13 cellular contexts compared by ENCODE assay signal in the genomic region with DNA sequence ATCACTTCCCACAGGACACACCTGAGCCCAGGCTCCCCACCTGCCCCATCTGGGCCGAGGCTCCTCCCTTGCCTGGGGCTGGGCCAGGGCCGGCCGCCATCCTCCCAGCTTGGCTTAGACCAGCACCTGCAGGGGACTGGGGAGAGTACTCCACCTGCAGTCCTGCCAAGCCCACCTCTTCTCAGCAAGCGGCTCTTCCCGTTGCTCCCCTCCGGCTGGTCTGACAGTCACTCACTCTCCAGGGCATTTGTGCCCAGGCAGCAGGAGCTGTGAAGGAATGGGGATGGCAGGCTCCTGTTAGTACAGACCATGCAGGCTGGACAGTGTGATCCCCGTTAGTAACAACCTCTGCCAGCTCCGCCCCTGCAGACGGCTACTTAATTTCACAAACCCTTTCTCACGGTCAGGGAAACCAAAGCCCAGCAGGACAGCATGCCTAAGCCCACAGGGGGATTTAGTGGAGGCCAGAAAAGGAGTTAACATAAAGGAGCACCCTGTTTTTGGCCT. TPM values are rescaled to one million over a fixed set of nuclear protein-coding genes. Genes with fewer than 3 reads are reported as not detected.
A peak's percentile ranks its signal among the peaks of the same experiment; 100 is the strongest.
DNase-seq lines count a peak whose midpoint lies in the region; ATAC-seq and TF ChIP-seq lines count a peak whose summit lies in the region.
"Had no signal": no experiment of that assay in that cellular context is flagged by ENCODE, and none has a peak within 500 bp of the region (broad histone marks: within the 10 kb centered on the region; RNA-seq: fewer than 3 reads in every experiment).

A gene with protein sequence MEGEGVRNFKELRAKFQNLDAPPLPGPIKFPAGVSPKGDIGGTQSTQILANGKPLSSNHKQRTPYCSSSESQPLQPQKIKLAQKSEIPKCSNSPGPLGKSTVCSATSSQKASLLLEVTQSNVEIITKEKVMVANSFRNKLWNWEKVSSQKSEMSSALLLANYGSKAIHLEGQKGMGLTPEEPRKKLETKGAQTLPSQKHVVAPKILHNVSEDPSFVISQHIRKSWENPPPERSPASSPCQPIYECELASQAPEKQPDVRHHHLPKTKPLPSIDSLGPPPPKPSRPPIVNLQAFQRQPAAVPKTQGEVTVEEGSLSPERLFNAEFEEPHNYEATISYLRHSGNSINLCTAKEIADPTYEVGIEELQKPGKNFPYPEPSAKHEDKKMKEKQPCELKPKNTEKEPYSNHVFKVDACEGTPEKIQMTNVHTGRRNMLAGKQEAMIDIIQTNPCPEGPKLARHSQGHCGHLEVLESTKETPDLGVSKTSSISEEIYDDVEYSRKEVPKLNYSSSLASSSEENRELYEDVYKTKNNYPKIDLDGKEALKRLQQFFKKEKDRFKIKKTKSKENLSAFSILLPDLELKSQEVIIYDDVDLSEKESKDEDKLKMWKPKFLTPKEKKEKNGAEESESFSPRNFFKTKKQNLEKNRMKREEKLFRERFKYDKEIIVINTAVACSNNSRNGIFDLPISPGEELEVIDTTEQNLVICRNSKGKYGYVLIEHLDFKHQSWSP (minus strand): TSS at position 12 of the 507 bp plus-strand sequence. CDS start 114 bp downstream, outside the sequence.

- CTCF ChIA-PET in WTC11 (lab: Charles Lee), result interaction anchor here (0.7 to 3.1 kb wide), 9 partner anchors 9 to 1340 kb away, joined by 3 to 45 read pairs (median 4); no protein-coding TSS in a partner anchor

- H3K4me1 ChIP-seq in iPS-18a (ENCODE audit: control insufficient read depth, low read depth, low read length), result peaks cover 8% of the 10 kb centered on the region

- DNase-seq in H7 (peak; percentile 77), WTC11 (ENCODE audit: low spot score) (peak; percentile 76), retina (peak; percentile 30), GM03348 (ENCODE audit: low spot score) (no peak), dermis blood vessel endothelial cell (no peak)
- no peak for DNase-seq in activated naive CD8-positive, alpha-beta T cell treated with anti-CD3 and anti-CD28 coated beads for 36 hours
- no peak for DNase-seq in activated CD4-positive, alpha-beta T cell treated with anti-CD3 and anti-CD28 coated beads for 1 hour
- DNase-seq: T-helper 17 cell had no signal

- H3K27ac Mint-ChIP-seq in WTC11, result peak within 1 kb of the TSS; percentile 82
- H3K27ac Mint-ChIP-seq in activated naive CD8-positive, alpha-beta T cell treated with anti-CD3 and anti-CD28 coated beads for 36 hours, result no peak within 1 kb of the TSS
- H3K27ac Mint-ChIP-seq: memory B cell, T-helper 17 cell had no signal

- no peaks in the 10 kb centered on the region for H3K9me3 ChIP-seq in iPS-18a (ENCODE audit: control insufficient read depth, low read depth, low read length)

- H3K27me3 ChIP-seq in H7 (ENCODE audit: control insufficient read depth, insufficient read depth, low read length), result no peaks in the 10 kb centered on the region; the same call in 1 of the 2 replicates
- H3K27me3 ChIP-seq in iPS-18a (ENCODE audit: control insufficient read depth, insufficient read depth, low read length), result peaks cover 6% of the 10 kb centered on the region

- H3K4me3 ChIP-seq in H7 (ENCODE audit: insufficient read depth, low read depth, low read length) (no peak within 1 kb of the TSS), iPS-18a (ENCODE audit: low read length) (peak within 1 kb of the TSS; percentile 5)
- H3K4me3 ChIP-seq: skin epidermis had no signal

- H3K27ac ChIP-seq in iPS-18a (ENCODE audit: low read length), result no peak within 1 kb of the TSS
- H3K27ac ChIP-seq: skin epidermis had no signal

- no peak for TF ChIP-seq CTCF in WTC11 (IDR thresholded peaks at IDR 0.05)

- H3K4me1 Mint-ChIP-seq in WTC11, result peaks cover 33% of the 10 kb centered on the region
- H3K4me1 Mint-ChIP-seq in activated naive CD8-positive, alpha-beta T cell treated with anti-CD3 and anti-CD28 coated beads for 36 hours, result no peaks in the 10 kb centered on the region
- H3K4me1 Mint-ChIP-seq: memory B cell had no signal

- H3K9me3 Mint-ChIP-seq in WTC11, result peaks cover 6% of the 10 kb centered on the region; the same call in 1 of the 2 replicates
- H3K9me3 Mint-ChIP-seq in activated naive CD8-positive, alpha-beta T cell treated with anti-CD3 and anti-CD28 coated beads for 36 hours, result peaks cover 2% of the 10 kb centered on the region

- POLR2A ChIA-PET in WTC11 (lab: Charles Lee), result no interaction called here

- no peak within 1 kb of the TSS for H3K9ac ChIP-seq in iPS-18a (ENCODE audit: low read length)

- no peaks in the 10 kb centered on the region for H3K36me3 ChIP-seq in H7 (replicated peaks; ENCODE audit: control insufficient read depth, insufficient read depth, low read length)
- no peaks in the 10 kb centered on the region for H3K36me3 ChIP-seq in iPS-18a (ENCODE audit: control insufficient read depth, low read depth, low read length)

- H3K36me3 Mint-ChIP-seq in WTC11, result no peaks in the 10 kb centered on the region
- no peaks in the 10 kb centered on the region for H3K36me3 Mint-ChIP-seq in activated naive CD8-positive, alpha-beta T cell treated with anti-CD3 and anti-CD28 coated beads for 36 hours

- peak; percentile 95 for ATAC-seq in WTC11
- ATAC-seq: HCT116, T-helper 17 cell had no signal

- peak within 1 kb of the TSS; percentile 47 for H3K4me3 Mint-ChIP-seq in WTC11
- H3K4me3 Mint-ChIP-seq in activated naive CD8-positive, alpha-beta T cell treated with anti-CD3 and anti-CD28 coated beads for 36 hours, result no peak within 1 kb of the TSS
- H3K4me3 Mint-ChIP-seq: memory B cell, T-helper 17 cell had no signal

- no peaks in the 10 kb centered on the region; the same call in 1 of the 2 replicates for H3K27me3 Mint-ChIP-seq in WTC11 (ENCODE audit: low read depth)
- peaks cover 32% of the 10 kb centered on the region for H3K27me3 Mint-ChIP-seq in activated naive CD8-positive, alpha-beta T cell treated with anti-CD3 and anti-CD28 coated beads for 36 hours

TF ChIP-seq in WTC11, 78 proteins besides CTCF, POLR2A, EP300 and RAD21 (continues in another document):
- no peak for TF ChIP-seq RELA (CRISPR knock-in tag; IDR thresholded peaks at IDR 0.05; ENCODE audit: borderline replicate concordance)
- 0 out of 2 replicates have a peak, but pooled peaks have one; percentile 44 for TF ChIP-seq HMGXB4 (CRISPR knock-in tag; IDR thresholded peaks at IDR 0.05)
- no peak for TF ChIP-seq FOXK1 (CRISPR knock-in tag; IDR thresholded peaks at IDR 0.05)
- TF ChIP-seq, protein P1, sequence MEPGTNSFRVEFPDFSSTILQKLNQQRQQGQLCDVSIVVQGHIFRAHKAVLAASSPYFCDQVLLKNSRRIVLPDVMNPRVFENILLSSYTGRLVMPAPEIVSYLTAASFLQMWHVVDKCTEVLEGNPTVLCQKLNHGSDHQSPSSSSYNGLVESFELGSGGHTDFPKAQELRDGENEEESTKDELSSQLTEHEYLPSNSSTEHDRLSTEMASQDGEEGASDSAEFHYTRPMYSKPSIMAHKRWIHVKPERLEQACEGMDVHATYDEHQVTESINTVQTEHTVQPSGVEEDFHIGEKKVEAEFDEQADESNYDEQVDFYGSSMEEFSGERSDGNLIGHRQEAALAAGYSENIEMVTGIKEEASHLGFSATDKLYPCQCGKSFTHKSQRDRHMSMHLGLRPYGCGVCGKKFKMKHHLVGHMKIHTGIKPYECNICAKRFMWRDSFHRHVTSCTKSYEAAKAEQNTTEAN (CRISPR knock-in tag; IDR thresholded peaks at IDR 0.05), result no peak
- TF ChIP-seq FOXP1 (CRISPR knock-in tag; IDR thresholded peaks at IDR 0.05; ENCODE audit: borderline replicate concordance), result no peak
- no peak for TF ChIP-seq SMAD4 (CRISPR knock-in tag; IDR thresholded peaks at IDR 0.05)
- no peak for TF ChIP-seq ZNF671 (CRISPR knock-in tag; IDR thresholded peaks at IDR 0.05)
- TF ChIP-seq ZBTB21 (CRISPR knock-in tag; IDR thresholded peaks at IDR 0.05; ENCODE audit: borderline replicate concordance), result 0 out of 2 replicates have a peak, but pooled peaks have one; percentile 47
- TF ChIP-seq CDX4 (CRISPR knock-in tag; IDR thresholded peaks at IDR 0.05; ENCODE audit: borderline replicate concordance), result no peak
- TF ChIP-seq, protein P2, sequence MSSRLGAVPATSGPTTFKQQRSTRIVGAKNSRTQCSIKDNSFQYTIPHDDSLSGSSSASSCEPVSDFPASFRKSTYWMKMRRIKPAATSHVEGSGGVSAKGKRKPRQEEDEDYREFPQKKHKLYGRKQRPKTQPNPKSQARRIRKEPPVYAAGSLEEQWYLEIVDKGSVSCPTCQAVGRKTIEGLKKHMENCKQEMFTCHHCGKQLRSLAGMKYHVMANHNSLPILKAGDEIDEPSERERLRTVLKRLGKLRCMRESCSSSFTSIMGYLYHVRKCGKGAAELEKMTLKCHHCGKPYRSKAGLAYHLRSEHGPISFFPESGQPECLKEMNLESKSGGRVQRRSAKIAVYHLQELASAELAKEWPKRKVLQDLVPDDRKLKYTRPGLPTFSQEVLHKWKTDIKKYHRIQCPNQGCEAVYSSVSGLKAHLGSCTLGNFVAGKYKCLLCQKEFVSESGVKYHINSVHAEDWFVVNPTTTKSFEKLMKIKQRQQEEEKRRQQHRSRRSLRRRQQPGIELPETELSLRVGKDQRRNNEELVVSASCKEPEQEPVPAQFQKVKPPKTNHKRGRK (CRISPR knock-in tag; IDR thresholded peaks at IDR 0.05; ENCODE audit: borderline replicate concordance), result no peak
- TF ChIP-seq SP1 (CRISPR knock-in tag; conservative IDR thresholded peaks at IDR 0.05), result no peak
- peak; percentile 75 for TF ChIP-seq ZNF423 (CRISPR knock-in tag; IDR thresholded peaks at IDR 0.05)

RNA-seq across cellular contexts. Expression of the gene that starts here (rescaled TPM):
- not detected in 2 replicates for total RNA-seq in H7 (2014; rRNA removed; shearing (Covaris generic))
- total RNA-seq in WTC11 (2021) (0.15 to 0.46 TPM (median 0.25 TPM) in 3 replicates), dermis blood vessel endothelial cell (not detected in 2 replicates)
- total RNA-seq in activated naive CD8-positive, alpha-beta T cell treated with anti-CD3 and anti-CD28 coated beads for 36 hours, result not detected
- total RNA-seq: fibroblast of lung, T-helper 17 cell had no signal

Comparison
In these comparisons a context has a peak if more than half of its experiments do, and no peak if none do; other contexts are left out.
1. Peak in DNase-seq in H7; RNA of the gene not detected or under 1 TPM.
2. Peak in DNase-seq and ATAC-seq in WTC11; RNA of the gene not detected or under 1 TPM.